Comparison of ENCODE assay signal across 8 cellular contexts in genomic region chr4:16264798-16265197, GRCh38. TPM values are rescaled to one million over a fixed set of nuclear protein-coding genes. Genes with fewer than 3 reads are reported as not detected.
A peak's percentile ranks its signal among the peaks of the same experiment; 100 is the strongest.
DNase-seq lines count a peak whose midpoint lies in the region; ATAC-seq, FAIRE-seq and TF ChIP-seq lines count a peak whose summit lies in the region.

No MANE protein-coding gene starts in this region.

- in situ Hi-C loops in GM23248 (cut with MboI), result loop anchor here (5.0 kb wide), 1 partner anchor 227 kb away; no protein-coding TSS in a partner anchor

- intact Hi-C loops in ascending aorta (cut with DNase I), result loop anchor here (2.0 kb wide), 4 partner anchors 38 to 382 kb away; partner anchors contain the start of gene TAPT1

- no peaks in the 10 kb centered on the region for H3K79me2 ChIP-seq in GM23248 (ENCODE audit: insufficient read depth)

- no peaks in the 10 kb centered on the region for H4K20me1 ChIP-seq in GM23248 (ENCODE audit: insufficient read depth)

- ATAC-seq in thoracic aorta (ENCODE audit: insufficient number of reproducible peaks, low FRiP score, low read depth), result peak; percentile 71

- no peak overlapping the region for H3K4me2 ChIP-seq in GM23248 (ENCODE audit: unreplicated experiment)

- H3K4me1 ChIP-seq in GM23248 (ENCODE audit: insufficient read depth), result peaks cover 8% of the 10 kb centered on the region
- H3K4me1 ChIP-seq in ascending aorta, result peaks cover 3 to 10% of the 10 kb centered on the region in 2 donors
- H3K4me1 ChIP-seq in thoracic aorta (ENCODE audit: control insufficient read depth in 1 of 2, low read depth in 2 of 2), result peaks cover 9 to 10% of the 10 kb centered on the region in 2 donors

- TF ChIP-seq POLR2A in GM12892 (IDR thresholded peaks at IDR 0.05; ENCODE audit: low read depth, low read length), result no peak

- peaks cover 11% of the 10 kb centered on the region for H3F3A ChIP-seq in GM23248 (ENCODE audit: insufficient read depth)

- TF ChIP-seq CTCF in ascending aorta (IDR thresholded peaks at IDR 0.05) (peak; percentile 38 to 72 (median 60)), thoracic aorta (IDR thresholded peaks at IDR 0.05) (peak; percentile 49)

- H3K36me3 ChIP-seq in GM23248 (ENCODE audit: low read depth) (no peaks in the 10 kb centered on the region), ascending aorta (no peaks in the 10 kb centered on the region), thoracic aorta (no peaks in the 10 kb centered on the region)

- H3K9me2 ChIP-seq in GM23248 (ENCODE audit: insufficient read depth), result no peaks in the 10 kb centered on the region

- H3K27me3 ChIP-seq in GM23248 (replicated peaks; ENCODE audit: insufficient read depth) (no peaks in the 10 kb centered on the region), ascending aorta (no peaks in the 10 kb centered on the region), thoracic aorta (replicated peaks; ENCODE audit: insufficient read depth) (no peaks in the 10 kb centered on the region)

- H3K27ac ChIP-seq in GM23248 (no peak overlapping the region), ascending aorta (no peak overlapping the region), thoracic aorta (no peak overlapping the region)

- FAIRE-seq in GM12892 (lab: Jason Lieb, UNC), result no peak

- H3K4me3 ChIP-seq in GM23248 (no peak overlapping the region), ascending aorta (no peak overlapping the region), thoracic aorta (no peak overlapping the region)

- DNase-seq in EL, result peak; percentile 51
- DNase-seq in GM23248, result peak; percentile 73
- DNase-seq in NCI-H2081 (lab: John Stamatoyannopoulos, UW), result peak; percentile 40 to 60
- DNase-seq in ascending aorta (ENCODE audit: low spot score in 2 of 2), result no peak
- DNase-seq in iPS-NIHi11 (ENCODE audit: low spot score), result peak; percentile 27
- DNase-seq in thoracic aorta (ENCODE audit: low spot score), result no peak
- no peak for DNase-seq in NK-92 treated with Interleukin-12 subunit alpha and Interleukin-12 subunit beta, amount 100 ng/mL, for 24 hours (lab: John Stamatoyannopoulos, UW)
- no peak for DNase-seq in GM12892 (ENCODE audit: insufficient read length)

- no peaks in the 10 kb centered on the region for H3K9me3 ChIP-seq in GM23248 (ENCODE audit: low read depth)
- no peaks in the 10 kb centered on the region for H3K9me3 ChIP-seq in ascending aorta
- no peaks in the 10 kb centered on the region for H3K9me3 ChIP-seq in thoracic aorta

- H3K9ac ChIP-seq in GM23248, result no peak overlapping the region

- WGBS in GM23248 (ENCODE audit: low coverage in 1 of 2, low lambda C conversion rate in 2 of 2, missing lambda C conversion rate in 2 of 2), 2 experiments, result 12 to 15% methylated on average over 3 of the region's 3 CpGs

- H2AFZ ChIP-seq in GM23248, result no peak overlapping the region

RNA-seq across cellular contexts. Expression of gene TAPT1, which starts 38.5 kb away (rescaled TPM):
- total RNA-seq in GM23248 (2014; rRNA removed; shearing (Covaris generic)), result 13.2 and 16.8 TPM in 2 replicates
- 7.8 and 9.7 TPM in 2 replicates for polyA plus RNA-seq in GM23248 (2016; fragmentation: Nextera tagmentation; extraction: Ambion mirVana)
- total RNA-seq in ascending aorta (10.7 TPM), thoracic aorta (10 to 100 TPM; 34.4 to 36.0 TPM)
- 8.4 TPM for polyA plus RNA-seq in GM12892 (2012; ENCODE audit: missing spikeins)

Comparison
In these comparisons a context has a peak if more than half of its experiments do, and no peak if none do; other contexts are left out.
1. DNase-seq: peak in EL (single experiment), GM23248 (single experiment), NCI-H2081 (2 of 2) and iPS-NIHi11 (single experiment); none in ascending aorta (0 of 2), thoracic aorta (single experiment), NK-92 treated with Interleukin-12 subunit alpha and Interleukin-12 subunit beta, amount 100 ng/mL, for 24 hours (single experiment) and GM12892 (single experiment).